ENCODE assay signal across 18 cellular contexts in genomic region chrX:9498236-9498635, GRCh38. TPM values are rescaled to one million over a fixed set of nuclear protein-coding genes. Genes with fewer than 3 reads are reported as not detected.
DNase-seq lines count a peak whose midpoint lies in the region; TF ChIP-seq lines count a peak whose summit lies in the region.
"Had no signal": no experiment of that assay in that cellular context is flagged by ENCODE, and none has a peak within 500 bp of the region (broad histone marks: within the 10 kb centered on the region; RNA-seq: fewer than 3 reads in every experiment).

No MANE protein-coding gene starts in this region.

- H2AK5ac ChIP-seq in neuronal stem cell (ENCODE audit: low read depth, low read length) = no peak overlapping the region

- 33 to 48% (median 43%) methylated on average over 3 to 5 of the region's 5 CpGs for WGBS in adrenal gland, 4 donors
- WGBS in neuronal stem cell (ENCODE audit: extremely low coverage in 2 of 2, insufficient read length in 2 of 2, insufficient replicate concordance in 1 of 2), 2 donors = no CpG with 5 or more reads among the region's 5 CpGs

- no peak overlapping the region for H3K27ac Mint-ChIP-seq in chondrocyte (ENCODE audit: unreplicated experiment)
- H3K27ac Mint-ChIP-seq: HFFc6 had no signal

- H2BK15ac ChIP-seq in neuronal stem cell (ENCODE audit: low read length) = no peak overlapping the region

- no peak overlapping the region for H3K4me3 Mint-ChIP-seq in chondrocyte (ENCODE audit: unreplicated experiment)
- H3K4me3 Mint-ChIP-seq: HFFc6 had no signal

- TF ChIP-seq CTCF in adrenal gland (IDR thresholded peaks at IDR 0.05) = no peak
- no peak for TF ChIP-seq CTCF in epithelial cell of esophagus (IDR thresholded peaks at IDR 0.05; ENCODE audit: insufficient read depth, low read depth, low read length, missing control alignments)
- TF ChIP-seq CTCF in chondrocyte (IDR thresholded peaks at IDR 0.05) = no peak

- CTCF ChIA-PET in HEK293T (lab: Yijun Ruan, JAX) = no interaction called here

- peaks cover 5% of the 10 kb centered on the region for H3K79me1 ChIP-seq in neuronal stem cell (ENCODE audit: low read depth, low read length)

- DNase-seq in ELF-1 (ENCODE audit: low read depth, low spot score) (peak; percentile 75), adrenal gland (peak in 4 of 7 donors; percentile 20 to 52 (median 24)), epithelial cell of esophagus (ENCODE audit: low read depth) (peak; percentile 54), neuronal stem cell (ENCODE audit: low spot score) (no peak), HEK293T (ENCODE audit: extremely low spot score) (no peak), DMS53 (lab: John Stamatoyannopoulos, UW) (no peak), activated T-cell treated with anti-CD3 and anti-CD28 coated beads for 4 hours (no peak), chondrocyte (ENCODE audit: low spot score) (no peak)
- DNase-seq: DMS 273 treated with DMSO at 0.1 percent for 48 hours, HFFc6, NCI-H1105, NCI-H1694, NCI-H446, OCI-M1, RPMI8226, SIG-M5 had no signal

- no peak overlapping the region for H3K4ac ChIP-seq in neuronal stem cell (ENCODE audit: low read length)

- H3K9me3 Mint-ChIP-seq in chondrocyte (ENCODE audit: low read depth) = peaks cover 12% of the 10 kb centered on the region
- H3K9me3 Mint-ChIP-seq: HFFc6 had no signal

- no peak overlapping the region for H3K4me2 ChIP-seq in neuronal stem cell (ENCODE audit: insufficient read depth, low read length, poor library complexity, severe bottlenecking)
- H3K4me2 ChIP-seq: A549 had no signal

- H2BK120ac ChIP-seq in neuronal stem cell (ENCODE audit: low read depth, low read length) = no peak overlapping the region

- H2AFZ ChIP-seq in neuronal stem cell (ENCODE audit: low read length) = no peak overlapping the region

- H3K4me3 ChIP-seq in adrenal gland = no peak overlapping the region
- H3K4me3 ChIP-seq in epithelial cell of esophagus (ENCODE audit: low read length) = no peak overlapping the region
- H3K4me3 ChIP-seq in neuronal stem cell (ENCODE audit: low read length in 2 of 2) = no peak overlapping the region
- H3K4me3 ChIP-seq: A549 had no signal

- no peak for TF ChIP-seq POLR2A in adrenal gland (IDR thresholded peaks at IDR 0.05)

- H3K27me3 Mint-ChIP-seq in chondrocyte (ENCODE audit: low read depth) = no peaks in the 10 kb centered on the region

- no peaks in the 10 kb centered on the region for H3K36me3 ChIP-seq in adrenal gland (replicated peaks in 1 of 2)
- peaks cover 10 to 21% of the 10 kb centered on the region in 2 donors for H3K36me3 ChIP-seq in neuronal stem cell (replicated peaks in 1 of 2; ENCODE audit: control insufficient read depth in 2 of 2, insufficient read depth in 2 of 2, low read length in 2 of 2)

- H2BK12ac ChIP-seq in neuronal stem cell (ENCODE audit: low read length) = no peak overlapping the region

- H3K27me3 ChIP-seq in adrenal gland = no peaks in the 10 kb centered on the region
- H3K27me3 ChIP-seq in neuronal stem cell (ENCODE audit: control insufficient read depth in 3 of 3, insufficient read depth in 3 of 3, low read depth in 1 of 3, low read length in 3 of 3) = no peaks in the 10 kb centered on the region

- H4K91ac ChIP-seq in neuronal stem cell (ENCODE audit: low read depth, low read length, poor library complexity) = no peak overlapping the region

- no peak overlapping the region for H3K14ac ChIP-seq in neuronal stem cell (ENCODE audit: low read length)

- no peak overlapping the region for H4K8ac ChIP-seq in neuronal stem cell (ENCODE audit: low read depth, low read length)

- no peaks in the 10 kb centered on the region for H3K4me1 Mint-ChIP-seq in chondrocyte (ENCODE audit: low read depth)

- H3K9me3 ChIP-seq in adrenal gland (replicated peaks in 1 of 3) (no peaks in the 10 kb centered on the region), neuronal stem cell (replicated peaks in 1 of 2; ENCODE audit: control insufficient read depth in 2 of 2, insufficient read depth in 1 of 2, low read depth in 1 of 2, low read length in 2 of 2) (peaks cover 0 to 8% of the 10 kb centered on the region in 2 donors)
- H3K9me3 ChIP-seq: A549 had no signal

- POLR2A ChIA-PET in HEK293T (lab: Yijun Ruan, JAX) = no interaction called here

- no peaks in the 10 kb centered on the region for H3K4me1 ChIP-seq in adrenal gland (replicated peaks in 1 of 2)
- peaks cover 0 to 10% of the 10 kb centered on the region in 2 donors for H3K4me1 ChIP-seq in neuronal stem cell (ENCODE audit: control insufficient read depth in 2 of 2, insufficient read depth in 1 of 2, low read depth in 1 of 2, low read length in 2 of 2)
- H3K4me1 ChIP-seq: A549 had no signal

- H3K27ac ChIP-seq in adrenal gland (no peak overlapping the region), neuronal stem cell (replicated peaks; ENCODE audit: low read length) (peak overlapping the region; percentile 51)
- H3K27ac ChIP-seq: A549, C4-2B had no signal

- no peak overlapping the region for H2BK5ac ChIP-seq in neuronal stem cell (ENCODE audit: low read length)

- intact Hi-C loops in adrenal gland (cut with DNase I) = no loop called here

- H3K23ac ChIP-seq in neuronal stem cell (ENCODE audit: low read depth, low read length, poor library complexity) = no peak overlapping the region

- no peak overlapping the region for H3K9ac ChIP-seq in neuronal stem cell (ENCODE audit: low read depth, low read length, poor library complexity)

- H3K36me3 Mint-ChIP-seq in chondrocyte (ENCODE audit: low read depth) = peaks cover 3% of the 10 kb centered on the region

- H3K18ac ChIP-seq in neuronal stem cell (ENCODE audit: low read length) = no peak overlapping the region

TF ChIP-seq in HEK293T, 16 proteins besides CTCF, POLR2A, EP300 and RAD21:
- TF ChIP-seq PKNOX1 (IDR thresholded peaks at IDR 0.05) (no peak), LEF1 (IDR thresholded peaks at IDR 0.05; ENCODE audit: borderline replicate concordance) (no peak), FOXA1 (IDR thresholded peaks at IDR 0.05) (no peak), ZNF384 (IDR thresholded peaks at IDR 0.05) (no peak), ARNT (IDR thresholded peaks at IDR 0.05) (no peak), FOXM1 (IDR thresholded peaks at IDR 0.05; ENCODE audit: borderline replicate concordance) (no peak), CTBP1 (IDR thresholded peaks at IDR 0.05; ENCODE audit: borderline replicate concordance) (no peak)

RNA-seq across cellular contexts. Expression of gene TBL1X, which starts 33.4 kb away (rescaled TPM):
- total RNA-seq in adrenal gland (100 to 1,000 TPM in 1 of 8 donors, 10 to 100 TPM in 7; 22.9 to 256 (median 34.8) TPM), chondrocyte (14.5 to 24.6 TPM (median 21.4 TPM) in 3 replicates)
- 10 to 100 TPM in 1 of 3 donors, 1 to 10 TPM in 2; 5.0 to 20.4 (median 5.5) TPM for polyA plus RNA-seq in adrenal gland
- polyA plus RNA-seq in neuronal stem cell (2013, experiment 1 of 2) = 47.0 TPM
- 46.6 TPM for polyA plus RNA-seq in neuronal stem cell (2013, experiment 2 of 2)

Comparison
In these comparisons a context has a peak if more than half of its experiments do, and no peak if none do; other contexts are left out.
1. DNase-seq: peak in ELF-1 (single experiment), adrenal gland (4 of 7) and epithelial cell of esophagus (single experiment); none in neuronal stem cell (single experiment), HEK293T (single experiment), DMS53 (single experiment), activated T-cell treated with anti-CD3 and anti-CD28 coated beads for 4 hours (single experiment) and chondrocyte (single experiment).